Comparison of ENCODE assay signal across 13 cellular contexts in genomic region chr14:101131451-101131916, GRCh38.
"Had no signal": no experiment of that assay in that cellular context is flagged by ENCODE, and none has a peak within 500 bp of the region (broad histone marks: within the 10 kb centered on the region; RNA-seq: fewer than 3 reads in every experiment).

No MANE protein-coding gene starts in this region.

- H3K27me3 Mint-ChIP-seq: brain had no signal

- H3K27me3 ChIP-seq: pancreas had no signal

- H2AFZ ChIP-seq: neural progenitor cell had no signal

- H3K36me3 ChIP-seq: lower lobe of right lung, neural progenitor cell, pancreas had no signal

- H3K9ac ChIP-seq: neural progenitor cell had no signal

- FAIRE-seq: frontal cortex, pancreas had no signal

- H3K9me3 Mint-ChIP-seq: activated CD4-positive, alpha-beta memory T cell treated with anti-CD3 and anti-CD28 coated beads for 36 hours; activated naive CD8-positive, alpha-beta T cell treated with anti-CD3 and anti-CD28 coated beads, Interleukin-2, amount 10 ng/mL, durations not matched to agents 7 days and 5 days; central memory CD8-positive, alpha-beta T cell had no signal

- DNase-seq: activated CD4-positive, alpha-beta memory T cell treated with anti-CD3 and anti-CD28 coated beads for 36 hours; activated naive CD4-positive, alpha-beta T cell; activated naive CD8-positive, alpha-beta T cell treated with anti-CD3 and anti-CD28 coated beads, Interleukin-2, amount 10 ng/mL, durations not matched to agents 7 days and 5 days; effector memory CD8-positive, alpha-beta T cell; midbrain had no signal

- ATAC-seq: effector memory CD8-positive, alpha-beta T cell; pancreas had no signal

- H3K9me3 ChIP-seq: lower lobe of right lung, pancreas had no signal

- H3K27ac Mint-ChIP-seq: activated CD4-positive, alpha-beta memory T cell treated with anti-CD3 and anti-CD28 coated beads for 36 hours; activated naive CD8-positive, alpha-beta T cell treated with anti-CD3 and anti-CD28 coated beads, Interleukin-2, amount 10 ng/mL, durations not matched to agents 7 days and 5 days; effector memory CD8-positive, alpha-beta T cell; neural progenitor cell; stimulated activated memory B cell treated with anti-CD40 and anti-IgM and Interleukin-4, amounts not matched to agents 10 μg/mL and 1 μg/mL and 100 μg/mL, for 72 hours had no signal

- H3K4me1 ChIP-seq: lower lobe of right lung, neural progenitor cell, pancreas had no signal

- H3K4me3 ChIP-seq: lower lobe of right lung, neural progenitor cell, pancreas had no signal

- H3K36me3 Mint-ChIP-seq: activated CD4-positive, alpha-beta memory T cell treated with anti-CD3 and anti-CD28 coated beads for 36 hours; activated naive CD8-positive, alpha-beta T cell treated with anti-CD3 and anti-CD28 coated beads, Interleukin-2, amount 10 ng/mL, durations not matched to agents 7 days and 5 days; brain; neural progenitor cell; stimulated activated memory B cell treated with anti-CD40 and anti-IgM and Interleukin-4, amounts not matched to agents 10 μg/mL and 1 μg/mL and 100 μg/mL, for 72 hours had no signal

- H3K4me3 Mint-ChIP-seq: activated CD4-positive, alpha-beta memory T cell treated with anti-CD3 and anti-CD28 coated beads for 36 hours; activated naive CD8-positive, alpha-beta T cell treated with anti-CD3 and anti-CD28 coated beads, Interleukin-2, amount 10 ng/mL, durations not matched to agents 7 days and 5 days; brain; central memory CD8-positive, alpha-beta T cell; effector memory CD8-positive, alpha-beta T cell; neural progenitor cell; stimulated activated memory B cell treated with anti-CD40 and anti-IgM and Interleukin-4, amounts not matched to agents 10 μg/mL and 1 μg/mL and 100 μg/mL, for 72 hours had no signal

- H3K27ac ChIP-seq: epithelial cell of prostate, lower lobe of right lung, neural progenitor cell, pancreas had no signal

- H3K4me2 ChIP-seq: neural progenitor cell had no signal

- H3K4me1 Mint-ChIP-seq: central memory CD8-positive, alpha-beta T cell; stimulated activated memory B cell treated with anti-CD40 and anti-IgM and Interleukin-4, amounts not matched to agents 10 μg/mL and 1 μg/mL and 100 μg/mL, for 72 hours had no signal
